Comparison of ENCODE assay signal across 8 cellular contexts in genomic region chr9:131697908-131698714, GRCh38. TPM values are rescaled to one million over a fixed set of nuclear protein-coding genes. Genes with fewer than 3 reads are reported as not detected.
DNase-seq lines count a peak whose midpoint lies in the region; ATAC-seq and TF ChIP-seq lines count a peak whose summit lies in the region.

No MANE protein-coding gene starts in this region.

- H3K4me1 ChIP-seq in breast epithelium: no peaks in the 10 kb centered on the region
- H3K4me1 ChIP-seq in mesenchymal stem cell (ENCODE audit: control insufficient read depth, insufficient read depth, low read depth, low read length): peaks cover 14% of the 10 kb centered on the region
- H3K4me1 ChIP-seq in vagina: peaks cover 63% of the 10 kb centered on the region
- peaks cover 26% of the 10 kb centered on the region for H3K4me1 ChIP-seq in HAP-1

- no peak overlapping the region for H2BK120ac ChIP-seq in mesenchymal stem cell (ENCODE audit: low read depth, low read length)

- no peak overlapping the region for H2AFZ ChIP-seq in mesenchymal stem cell (ENCODE audit: low read depth, low read length)

- H3K14ac ChIP-seq in mesenchymal stem cell (ENCODE audit: low read length in 2 of 2): peak overlapping the region in 1 of 2 experiments; percentile 67

- no peaks in the 10 kb centered on the region for H3K27me3 ChIP-seq in breast epithelium
- H3K27me3 ChIP-seq in mesenchymal stem cell (ENCODE audit: control insufficient read depth in 1 of 2, insufficient read depth in 1 of 2, low read length in 2 of 2): no peaks in the 10 kb centered on the region
- no peaks in the 10 kb centered on the region for H3K27me3 ChIP-seq in vagina
- H3K27me3 ChIP-seq in HAP-1 (ENCODE audit: low read depth): no peaks in the 10 kb centered on the region

- TF ChIP-seq CTCF in breast epithelium (IDR thresholded peaks at IDR 0.05) (no peak), vagina (IDR thresholded peaks at IDR 0.05) (no peak)

- H3K4me3 ChIP-seq in breast epithelium (no peak overlapping the region), mesenchymal stem cell (ENCODE audit: insufficient read depth in 1 of 2, low read depth in 1 of 2, low read length in 2 of 2) (no peak overlapping the region), vagina (no peak overlapping the region), HAP-1 (no peak overlapping the region)

- H4K91ac ChIP-seq in mesenchymal stem cell (ENCODE audit: low read length): no peak overlapping the region

- no peaks in the 10 kb centered on the region for H3K27me3 Mint-ChIP-seq in stimulated activated naive CD8-positive, alpha-beta T cell treated with anti-CD3 and anti-CD28 coated beads, Interleukin-15, amount 100 ng/mL, for 72 hours

- H4K8ac ChIP-seq in mesenchymal stem cell (ENCODE audit: low read length): no peak overlapping the region

- no peaks in the 10 kb centered on the region for H3K9me3 ChIP-seq in breast epithelium
- no peaks in the 10 kb centered on the region for H3K9me3 ChIP-seq in mesenchymal stem cell (ENCODE audit: control insufficient read depth, low read length)
- no peaks in the 10 kb centered on the region for H3K9me3 ChIP-seq in vagina
- no peaks in the 10 kb centered on the region for H3K9me3 ChIP-seq in HAP-1

- ATAC-seq in stimulated activated naive CD8-positive, alpha-beta T cell treated with anti-CD3 and anti-CD28 coated beads, Interleukin-15, Interleukin-2, amounts not matched to agents 100 U/mL and 50 U/mL, for 24 hours: peak; percentile 19
- ATAC-seq in stimulated activated naive CD8-positive, alpha-beta T cell treated with anti-CD3 and anti-CD28 coated beads, Interleukin-15, amount 100 ng/mL, for 72 hours: no peak

- TF ChIP-seq POLR2A in breast epithelium (IDR thresholded peaks at IDR 0.05) (no peak), vagina (IDR thresholded peaks at IDR 0.05) (no peak)

- H3K18ac ChIP-seq in mesenchymal stem cell (ENCODE audit: low read depth in 1 of 2, low read length in 2 of 2): peak overlapping the region in 1 of 2 experiments; percentile 35

- intact Hi-C loops in breast epithelium (cut with DNase I; ENCODE audit: low total_unique reads) (no loop called here), vagina (cut with DNase I) (no loop called here)

- H3K9ac ChIP-seq in mesenchymal stem cell (ENCODE audit: low read length): no peak overlapping the region

- no peak overlapping the region for H2BK12ac ChIP-seq in mesenchymal stem cell (ENCODE audit: low read length in 2 of 2)

- peaks cover 75% of the 10 kb centered on the region for H3K4me1 Mint-ChIP-seq in stimulated activated naive CD8-positive, alpha-beta T cell treated with anti-CD3 and anti-CD28 coated beads, Interleukin-15, amount 100 ng/mL, for 72 hours

- H2BK15ac ChIP-seq in mesenchymal stem cell (ENCODE audit: low read depth, poor library complexity, severe bottlenecking): no peak overlapping the region

- no peak overlapping the region for H2BK5ac ChIP-seq in mesenchymal stem cell (ENCODE audit: low read depth, low read length, poor library complexity, severe bottlenecking)

- no peak overlapping the region for H3K4me2 ChIP-seq in mesenchymal stem cell (ENCODE audit: low read length, poor library complexity, severe bottlenecking)

- in situ Hi-C loops in HAP-1 (cut with MboI; ENCODE audit: low sequenced_read_pairs): no loop called here

- 73% methylated on average over 6 of the region's 6 CpGs for WGBS in mesenchymal stem cell

- no peak overlapping the region for H3K23ac ChIP-seq in mesenchymal stem cell (ENCODE audit: low read length in 2 of 2)

- DNase-seq in stimulated activated naive CD8-positive, alpha-beta T cell treated with anti-CD3 and anti-CD28 coated beads, Interleukin-15, Interleukin-2, amounts not matched to agents 100 U/mL and 50 U/mL, for 24 hours: no peak
- no peak for DNase-seq in stimulated activated naive CD8-positive, alpha-beta T cell treated with anti-CD3 and anti-CD28 coated beads, Interleukin-15, amount 100 ng/mL, for 72 hours
- DNase-seq in breast epithelium (ENCODE audit: low spot score in 2 of 2): no peak
- no peak for DNase-seq in mesenchymal stem cell
- peak in 1 of 2 donors; percentile 58 for DNase-seq in vagina (ENCODE audit: extremely low spot score in 2 of 2)
- no peak for DNase-seq in HAP-1 (ENCODE audit: low spot score in 2 of 2)
- DNase-seq in GM03348 (ENCODE audit: low spot score): no peak
- no peak for DNase-seq in activated CD4-positive, alpha-beta T cell treated with anti-CD3 and anti-CD28 coated beads, Interleukin-2, amount 50 U/mL, for 1 hour

- H3K36me3 ChIP-seq in breast epithelium (no peaks in the 10 kb centered on the region), mesenchymal stem cell (ENCODE audit: control insufficient read depth in 1 of 2, insufficient read depth in 2 of 2, low read depth in 1 of 2, low read length in 2 of 2) (no peaks in the 10 kb centered on the region), vagina (no peaks in the 10 kb centered on the region), HAP-1 (replicated peaks) (no peaks in the 10 kb centered on the region)

- H3K9me3 Mint-ChIP-seq in stimulated activated naive CD8-positive, alpha-beta T cell treated with anti-CD3 and anti-CD28 coated beads, Interleukin-15, amount 100 ng/mL, for 72 hours: no peaks in the 10 kb centered on the region

- H2AK5ac ChIP-seq in mesenchymal stem cell (ENCODE audit: low read length, severe bottlenecking): peak overlapping the region; percentile 43

- no peak overlapping the region for H3K4me3 Mint-ChIP-seq in stimulated activated naive CD8-positive, alpha-beta T cell treated with anti-CD3 and anti-CD28 coated beads, Interleukin-15, amount 100 ng/mL, for 72 hours

- H3K79me1 ChIP-seq in mesenchymal stem cell (replicated peaks; ENCODE audit: low read length, poor library complexity, severe bottlenecking): peaks cover 44% of the 10 kb centered on the region

- peak overlapping the region in 1 of 2 donors; percentile 37 for H3K27ac Mint-ChIP-seq in stimulated activated naive CD8-positive, alpha-beta T cell treated with anti-CD3 and anti-CD28 coated beads, Interleukin-15, amount 100 ng/mL, for 72 hours

- H3K27ac ChIP-seq in breast epithelium (peak overlapping the region; percentile 8 to 9), mesenchymal stem cell (ENCODE audit: low read length, poor library complexity, severe bottlenecking) (no peak overlapping the region), vagina (peak overlapping the region; percentile 46)

- H3K4ac ChIP-seq in mesenchymal stem cell (ENCODE audit: low read depth in 1 of 2, low read length in 2 of 2): peak overlapping the region in 1 of 2 experiments; percentile 1

RNA-seq across cellular contexts. Expression of gene RAPGEF1, which starts 41.8 kb away (rescaled TPM):
- total RNA-seq in breast epithelium (10 to 100 TPM; 35.3 to 38.0 (median 37.3) TPM), vagina (57.9 TPM)
- 27.5 TPM for polyA plus RNA-seq in mesenchymal stem cell (2013, experiment 1 of 2)
- polyA plus RNA-seq in mesenchymal stem cell (2013, experiment 2 of 2): 26.0 TPM
